1 cellular context compared by ENCODE assay signal in the genomic region with DNA sequence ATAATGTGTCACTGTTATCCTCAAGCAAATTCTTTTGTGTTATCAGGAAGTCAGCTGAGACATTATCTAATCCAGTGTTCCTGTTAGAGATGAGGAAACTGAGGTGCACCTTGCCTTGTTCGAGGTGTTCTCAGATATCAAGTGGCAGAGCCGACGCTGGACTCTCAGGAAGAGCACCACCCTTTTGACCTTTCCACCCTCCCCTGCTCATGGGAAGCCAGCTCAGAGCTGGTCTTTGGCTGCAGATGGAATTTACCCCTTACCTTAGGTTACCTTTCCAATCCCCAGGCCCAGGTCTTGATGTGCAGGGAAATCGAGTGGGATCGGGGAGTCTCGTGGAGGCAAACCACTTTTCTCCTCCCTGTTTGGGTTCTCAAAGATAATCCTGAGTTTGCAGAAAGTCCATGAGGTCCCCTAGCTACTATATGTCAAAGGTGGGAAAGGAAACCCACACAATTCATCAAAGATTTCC.
TF ChIP-seq lines count a peak whose summit lies in the region.

No MANE protein-coding gene starts in this region.

TF ChIP-seq in HepG2, 621 proteins besides CTCF, POLR2A, EP300 and RAD21 (continued from another document and continues in another):
- TF ChIP-seq PATZ1 (CRISPR knock-in tag; IDR thresholded peaks at IDR 0.05) = peak; percentile 77
- no peak for TF ChIP-seq HNRNPH1 (optimal IDR thresholded peaks at IDR 0.05; ENCODE audit: low read depth, low read length)
- TF ChIP-seq CEBPZ (IDR thresholded peaks at IDR 0.05; ENCODE audit: low read length) = no peak
- no peak for TF ChIP-seq ZNF597 (CRISPR knock-in tag; IDR thresholded peaks at IDR 0.05)
- TF ChIP-seq ZNF282 (IDR thresholded peaks at IDR 0.05; ENCODE audit: partially characterized antibody) = no peak
- TF ChIP-seq KLF15 (CRISPR knock-in tag; IDR thresholded peaks at IDR 0.05; ENCODE audit: borderline replicate concordance) = no peak
- TF ChIP-seq ERF (CRISPR knock-in tag; IDR thresholded peaks at IDR 0.05) = peak; percentile 78
- TF ChIP-seq ZZZ3 (CRISPR knock-in tag; IDR thresholded peaks at IDR 0.05; ENCODE audit: borderline replicate concordance) = no peak; the same call in 1 of the 2 replicates
- no peak; the same call in 1 of the 2 replicates for TF ChIP-seq GFI1 (CRISPR knock-in tag; IDR thresholded peaks at IDR 0.05; ENCODE audit: borderline replicate concordance)
- TF ChIP-seq ZNF546 (CRISPR knock-in tag; conservative IDR thresholded peaks at IDR 0.05) = no peak
- TF ChIP-seq KAT8 (CRISPR knock-in tag; IDR thresholded peaks at IDR 0.05) = peak; percentile 79
- no peak for TF ChIP-seq CAMTA2 (CRISPR knock-in tag; IDR thresholded peaks at IDR 0.05; ENCODE audit: borderline replicate concordance)
- no peak; the same call in 1 of the 2 replicates for TF ChIP-seq ZSCAN29 (CRISPR knock-in tag; conservative IDR thresholded peaks at IDR 0.05)
- TF ChIP-seq ZBTB33 (CRISPR knock-in tag; IDR thresholded peaks at IDR 0.05) = no peak
- TF ChIP-seq GTF2F1 (IDR thresholded peaks at IDR 0.05; ENCODE audit: low read length) = no peak
- TF ChIP-seq, protein P1, sequence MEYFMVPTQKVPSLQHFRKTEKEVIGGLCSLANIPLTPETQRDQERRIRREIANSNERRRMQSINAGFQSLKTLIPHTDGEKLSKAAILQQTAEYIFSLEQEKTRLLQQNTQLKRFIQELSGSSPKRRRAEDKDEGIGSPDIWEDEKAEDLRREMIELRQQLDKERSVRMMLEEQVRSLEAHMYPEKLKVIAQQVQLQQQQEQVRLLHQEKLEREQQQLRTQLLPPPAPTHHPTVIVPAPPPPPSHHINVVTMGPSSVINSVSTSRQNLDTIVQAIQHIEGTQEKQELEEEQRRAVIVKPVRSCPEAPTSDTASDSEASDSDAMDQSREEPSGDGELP (IDR thresholded peaks at IDR 0.05; ENCODE audit: borderline replicate concordance, low read depth) = peak; percentile 93
- no peak; the same call in 1 of the 2 replicates for TF ChIP-seq ATF3 (CRISPR knock-in tag; IDR thresholded peaks at IDR 0.05)
- no peak for TF ChIP-seq HNRNPLL (IDR thresholded peaks at IDR 0.05; ENCODE audit: low read depth, low read length, poor library complexity, severe bottlenecking)
- no peak for TF ChIP-seq CC2D1A (CRISPR knock-in tag; IDR thresholded peaks at IDR 0.05)
- no peak for TF ChIP-seq NRL (CRISPR knock-in tag; IDR thresholded peaks at IDR 0.05; ENCODE audit: borderline replicate concordance)
- no peak for TF ChIP-seq KAT2B (IDR thresholded peaks at IDR 0.05; ENCODE audit: borderline replicate concordance, low read depth, low read length)
- peak; percentile 98 for TF ChIP-seq HNF4A (CRISPR knock-in tag; IDR thresholded peaks at IDR 0.05)
- peak; percentile 42; the same call in 1 of the 2 replicates for TF ChIP-seq ZFY (CRISPR knock-in tag; IDR thresholded peaks at IDR 0.05)
- TF ChIP-seq, protein P2, sequence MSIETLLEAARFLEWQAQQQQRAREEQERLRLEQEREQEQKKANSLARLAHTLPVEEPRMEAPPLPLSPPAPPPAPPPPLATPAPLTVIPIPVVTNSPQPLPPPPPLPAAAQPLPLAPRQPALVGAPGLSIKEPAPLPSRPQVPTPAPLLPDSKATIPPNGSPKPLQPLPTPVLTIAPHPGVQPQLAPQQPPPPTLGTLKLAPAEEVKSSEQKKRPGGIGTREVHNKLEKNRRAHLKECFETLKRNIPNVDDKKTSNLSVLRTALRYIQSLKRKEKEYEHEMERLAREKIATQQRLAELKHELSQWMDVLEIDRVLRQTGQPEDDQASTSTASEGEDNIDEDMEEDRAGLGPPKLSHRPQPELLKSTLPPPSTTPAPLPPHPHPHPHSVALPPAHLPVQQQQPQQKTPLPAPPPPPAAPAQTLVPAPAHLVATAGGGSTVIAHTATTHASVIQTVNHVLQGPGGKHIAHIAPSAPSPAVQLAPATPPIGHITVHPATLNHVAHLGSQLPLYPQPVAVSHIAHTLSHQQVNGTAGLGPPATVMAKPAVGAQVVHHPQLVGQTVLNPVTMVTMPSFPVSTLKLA (IDR thresholded peaks at IDR 0.05) = no peak
- peak; percentile 91 for TF ChIP-seq NR2F2 (IDR thresholded peaks at IDR 0.05; ENCODE audit: borderline replicate concordance, low read depth)
- TF ChIP-seq, protein P3, sequence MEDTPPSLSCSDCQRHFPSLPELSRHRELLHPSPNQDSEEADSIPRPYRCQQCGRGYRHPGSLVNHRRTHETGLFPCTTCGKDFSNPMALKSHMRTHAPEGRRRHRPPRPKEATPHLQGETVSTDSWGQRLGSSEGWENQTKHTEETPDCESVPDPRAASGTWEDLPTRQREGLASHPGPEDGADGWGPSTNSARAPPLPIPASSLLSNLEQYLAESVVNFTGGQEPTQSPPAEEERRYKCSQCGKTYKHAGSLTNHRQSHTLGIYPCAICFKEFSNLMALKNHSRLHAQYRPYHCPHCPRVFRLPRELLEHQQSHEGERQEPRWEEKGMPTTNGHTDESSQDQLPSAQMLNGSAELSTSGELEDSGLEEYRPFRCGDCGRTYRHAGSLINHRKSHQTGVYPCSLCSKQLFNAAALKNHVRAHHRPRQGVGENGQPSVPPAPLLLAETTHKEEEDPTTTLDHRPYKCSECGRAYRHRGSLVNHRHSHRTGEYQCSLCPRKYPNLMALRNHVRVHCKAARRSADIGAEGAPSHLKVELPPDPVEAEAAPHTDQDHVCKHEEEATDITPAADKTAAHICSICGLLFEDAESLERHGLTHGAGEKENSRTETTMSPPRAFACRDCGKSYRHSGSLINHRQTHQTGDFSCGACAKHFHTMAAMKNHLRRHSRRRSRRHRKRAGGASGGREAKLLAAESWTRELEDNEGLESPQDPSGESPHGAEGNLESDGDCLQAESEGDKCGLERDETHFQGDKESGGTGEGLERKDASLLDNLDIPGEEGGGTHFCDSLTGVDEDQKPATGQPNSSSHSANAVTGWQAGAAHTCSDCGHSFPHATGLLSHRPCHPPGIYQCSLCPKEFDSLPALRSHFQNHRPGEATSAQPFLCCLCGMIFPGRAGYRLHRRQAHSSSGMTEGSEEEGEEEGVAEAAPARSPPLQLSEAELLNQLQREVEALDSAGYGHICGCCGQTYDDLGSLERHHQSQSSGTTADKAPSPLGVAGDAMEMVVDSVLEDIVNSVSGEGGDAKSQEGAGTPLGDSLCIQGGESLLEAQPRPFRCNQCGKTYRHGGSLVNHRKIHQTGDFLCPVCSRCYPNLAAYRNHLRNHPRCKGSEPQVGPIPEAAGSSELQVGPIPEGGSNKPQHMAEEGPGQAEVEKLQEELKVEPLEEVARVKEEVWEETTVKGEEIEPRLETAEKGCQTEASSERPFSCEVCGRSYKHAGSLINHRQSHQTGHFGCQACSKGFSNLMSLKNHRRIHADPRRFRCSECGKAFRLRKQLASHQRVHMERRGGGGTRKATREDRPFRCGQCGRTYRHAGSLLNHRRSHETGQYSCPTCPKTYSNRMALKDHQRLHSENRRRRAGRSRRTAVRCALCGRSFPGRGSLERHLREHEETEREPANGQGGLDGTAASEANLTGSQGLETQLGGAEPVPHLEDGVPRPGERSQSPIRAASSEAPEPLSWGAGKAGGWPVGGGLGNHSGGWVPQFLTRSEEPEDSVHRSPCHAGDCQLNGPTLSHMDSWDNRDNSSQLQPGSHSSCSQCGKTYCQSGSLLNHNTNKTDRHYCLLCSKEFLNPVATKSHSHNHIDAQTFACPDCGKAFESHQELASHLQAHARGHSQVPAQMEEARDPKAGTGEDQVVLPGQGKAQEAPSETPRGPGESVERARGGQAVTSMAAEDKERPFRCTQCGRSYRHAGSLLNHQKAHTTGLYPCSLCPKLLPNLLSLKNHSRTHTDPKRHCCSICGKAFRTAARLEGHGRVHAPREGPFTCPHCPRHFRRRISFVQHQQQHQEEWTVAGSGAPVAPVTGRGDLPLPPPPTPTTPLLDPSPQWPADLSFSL (CRISPR knock-in tag; IDR thresholded peaks at IDR 0.05) = no peak
- no peak for TF ChIP-seq ZNF251 (CRISPR knock-in tag; IDR thresholded peaks at IDR 0.05)
- no peak for TF ChIP-seq AGO2 (optimal IDR thresholded peaks at IDR 0.05; ENCODE audit: low read depth, low read length)
- TF ChIP-seq SPEN (CRISPR knock-in tag; IDR thresholded peaks at IDR 0.05; ENCODE audit: low read depth) = peak; percentile 85; the same call in 1 of the 2 replicates
- peak; percentile 74; the same call in 1 of the 2 replicates for TF ChIP-seq ZNF331 (CRISPR knock-in tag; IDR thresholded peaks at IDR 0.05)
- TF ChIP-seq SRSF9 (IDR thresholded peaks at IDR 0.05; ENCODE audit: borderline replicate concordance, insufficient read depth, low read depth, low read length, poor library complexity, severe bottlenecking) = no peak
- no peak for TF ChIP-seq ZNF30 (CRISPR knock-in tag; IDR thresholded peaks at IDR 0.05)
- no peak for TF ChIP-seq ZUFSP (CRISPR knock-in tag; IDR thresholded peaks at IDR 0.05; ENCODE audit: borderline replicate concordance)
- no peak for TF ChIP-seq YEATS2 (CRISPR knock-in tag; IDR thresholded peaks at IDR 0.05; ENCODE audit: borderline replicate concordance)
- peak; percentile 64; the same call in 1 of the 2 replicates for TF ChIP-seq CHD4 (IDR thresholded peaks at IDR 0.05; ENCODE audit: borderline replicate concordance, low read length)
- TF ChIP-seq NR2F1 (CRISPR knock-in tag; IDR thresholded peaks at IDR 0.05) = peak; percentile 92 to 97
- no peak for TF ChIP-seq SIN3B (IDR thresholded peaks at IDR 0.05; ENCODE audit: low read length)
- TF ChIP-seq ZNF101 (CRISPR knock-in tag; IDR thresholded peaks at IDR 0.05; ENCODE audit: borderline replicate concordance, low read depth) = no peak
